Comparison of ENCODE assay signal across 16 cellular contexts in genomic region chr4:131551306-131551705, GRCh38.
DNase-seq lines count a peak whose midpoint lies in the region; ATAC-seq and TF ChIP-seq lines count a peak whose summit lies in the region.
"Had no signal": no experiment of that assay in that cellular context is flagged by ENCODE, and none has a peak within 500 bp of the region (broad histone marks: within the 10 kb centered on the region; RNA-seq: fewer than 3 reads in every experiment).

No MANE protein-coding gene starts in this region.

- DNase-seq in gastrocnemius medialis (no peak), neuronal stem cell (ENCODE audit: low spot score) (no peak)
- no peak for DNase-seq in stimulated activated CD8-positive, alpha-beta memory T cell treated with anti-CD3 and anti-CD28 coated beads, Interleukin-4, amount 100 ng/mL, for 48 hours
- no peak for DNase-seq in activated T-cell treated with anti-CD3 and anti-CD28 coated beads, Interleukin-2, amount 50 U/mL, for 1 hour
- DNase-seq: C1 segment of cervical spinal cord; Caco-2; CD4-positive, CD25-positive, alpha-beta regulatory T cell; CD8-positive, alpha-beta memory T cell; HCEC 1CT; Kasumi-1; KBM-7 had no signal

- TF ChIP-seq CTCF in OCI-LY1 (IDR thresholded peaks at IDR 0.05; ENCODE audit: low read length) (no peak), gastrocnemius medialis (IDR thresholded peaks at IDR 0.05 in 4 of 5, conservative IDR thresholded peaks at IDR 0.05 in 1 of 5) (no peak)

- H3K4me2 ChIP-seq in OCI-LY1 (ENCODE audit: low read length) (no peak overlapping the region), neuronal stem cell (ENCODE audit: insufficient read depth, low read length, poor library complexity, severe bottlenecking) (no peak overlapping the region)
- H3K4me2 ChIP-seq: GM23338 had no signal

- no peaks in the 10 kb centered on the region for H3F3A ChIP-seq in OCI-LY1 (ENCODE audit: insufficient read depth, low read length)

- TF ChIP-seq POLR2A in gastrocnemius medialis (IDR thresholded peaks at IDR 0.05) = no peak

- no peak overlapping the region for H3K4ac ChIP-seq in neuronal stem cell (ENCODE audit: low read length)

- H3K9me3 ChIP-seq in OCI-LY1 (ENCODE audit: low read length) (no peaks in the 10 kb centered on the region; the same call in 1 of the 2 replicates), gastrocnemius medialis (no peaks in the 10 kb centered on the region), neuronal stem cell (replicated peaks in 1 of 2; ENCODE audit: control insufficient read depth in 2 of 2, insufficient read depth in 1 of 2, low read depth in 1 of 2, low read length in 2 of 2) (no peaks in the 10 kb centered on the region)
- H3K9me3 ChIP-seq: Caco-2 had no signal

- H3K4me3 ChIP-seq in OCI-LY1 (ENCODE audit: low read depth, low read length, poor library complexity, severe bottlenecking) (no peak overlapping the region), gastrocnemius medialis (no peak overlapping the region), neuronal stem cell (ENCODE audit: low read length in 2 of 2) (no peak overlapping the region)
- H3K4me3 ChIP-seq: GM23338 had no signal

- H3K36me3 ChIP-seq in OCI-LY1 (ENCODE audit: insufficient read depth, low read length) = 0 out of 2 replicates have a peak, but pooled peaks cover 4% of the 10 kb centered on the region
- no peaks in the 10 kb centered on the region for H3K36me3 ChIP-seq in gastrocnemius medialis
- no peaks in the 10 kb centered on the region for H3K36me3 ChIP-seq in neuronal stem cell (replicated peaks in 1 of 2; ENCODE audit: control insufficient read depth in 2 of 2, insufficient read depth in 2 of 2, low read length in 2 of 2)

- H3K4me1 ChIP-seq in OCI-LY1 (ENCODE audit: insufficient read depth, low read length, severe bottlenecking) (peaks cover 23% of the 10 kb centered on the region), gastrocnemius medialis (no peaks in the 10 kb centered on the region), neuronal stem cell (ENCODE audit: control insufficient read depth in 2 of 2, insufficient read depth in 1 of 2, low read depth in 1 of 2, low read length in 2 of 2) (no peaks in the 10 kb centered on the region)
- H3K4me1 ChIP-seq: Caco-2 had no signal

- intact Hi-C loops in gastrocnemius medialis (cut with DNase I; ENCODE audit: low total_unique reads) = no loop called here

- H3K9ac ChIP-seq in OCI-LY1 (ENCODE audit: low read length) (no peak overlapping the region), neuronal stem cell (ENCODE audit: low read depth, low read length, poor library complexity) (no peak overlapping the region)

- peak; percentile 34 for ATAC-seq in GM18867 (IDR thresholded peaks at IDR 0.05; ENCODE audit: unreplicated experiment)
- peak; percentile 42 for ATAC-seq in GM19395 (IDR thresholded peaks at IDR 0.05; ENCODE audit: unreplicated experiment)
- ATAC-seq in HG02938 (IDR thresholded peaks at IDR 0.05; ENCODE audit: unreplicated experiment) = peak; percentile 36
- no peak for ATAC-seq in gastrocnemius medialis
- ATAC-seq: GM23338 had no signal

- H3K9me2 ChIP-seq in OCI-LY1 (ENCODE audit: low read depth, low read length) = no peaks in the 10 kb centered on the region

- H3K14ac ChIP-seq in neuronal stem cell (ENCODE audit: low read length) = no peak overlapping the region

- H3K79me1 ChIP-seq in neuronal stem cell (ENCODE audit: low read depth, low read length) = no peaks in the 10 kb centered on the region

- H3K18ac ChIP-seq in neuronal stem cell (ENCODE audit: low read length) = no peak overlapping the region

- H3K23ac ChIP-seq in neuronal stem cell (ENCODE audit: low read depth, low read length, poor library complexity) = no peak overlapping the region

- no peak overlapping the region for H2BK15ac ChIP-seq in neuronal stem cell (ENCODE audit: low read length)

- H2AFZ ChIP-seq in OCI-LY1 (ENCODE audit: low read length) (peak overlapping the region; percentile 38; the same call in 1 of the 2 replicates), neuronal stem cell (ENCODE audit: low read length) (no peak overlapping the region)
- H2AFZ ChIP-seq: GM23338 had no signal

- no peak overlapping the region for H2BK5ac ChIP-seq in neuronal stem cell (ENCODE audit: low read length)

- no peak overlapping the region for H4K8ac ChIP-seq in neuronal stem cell (ENCODE audit: low read depth, low read length)

- no peaks in the 10 kb centered on the region for H3K27me3 ChIP-seq in OCI-LY1 (ENCODE audit: insufficient read depth, low read length)
- no peaks in the 10 kb centered on the region for H3K27me3 ChIP-seq in gastrocnemius medialis
- H3K27me3 ChIP-seq in neuronal stem cell (ENCODE audit: control insufficient read depth in 3 of 3, insufficient read depth in 3 of 3, low read depth in 1 of 3, low read length in 3 of 3) = no peaks in the 10 kb centered on the region

- H2AK5ac ChIP-seq in neuronal stem cell (ENCODE audit: low read depth, low read length) = no peak overlapping the region

- H4K20me1 ChIP-seq in OCI-LY1 (ENCODE audit: insufficient read depth, low read length) = no peaks in the 10 kb centered on the region

- H3K79me2 ChIP-seq in OCI-LY1 (ENCODE audit: insufficient read depth, low read length) = no peaks in the 10 kb centered on the region

- H2BK120ac ChIP-seq in neuronal stem cell (ENCODE audit: low read depth, low read length) = no peak overlapping the region

- no CpG with 5 or more reads among the region's 1 CpG for WGBS in neuronal stem cell (ENCODE audit: extremely low coverage in 2 of 2, insufficient read length in 2 of 2, insufficient replicate concordance in 1 of 2), 2 donors

- no peak overlapping the region for H4K91ac ChIP-seq in neuronal stem cell (ENCODE audit: low read depth, low read length, poor library complexity)

- no peak overlapping the region for H2BK12ac ChIP-seq in neuronal stem cell (ENCODE audit: low read length)

- in situ Hi-C loops in gastrocnemius medialis (cut with MboI; ENCODE audit: low sequenced_read_pairs in 4 of 4) = no loop called here

- no peak overlapping the region for H3K27ac ChIP-seq in OCI-LY1 (ENCODE audit: low read depth, low read length, poor library complexity, severe bottlenecking)
- no peak overlapping the region for H3K27ac ChIP-seq in gastrocnemius medialis
- H3K27ac ChIP-seq in neuronal stem cell (replicated peaks; ENCODE audit: low read length) = no peak overlapping the region

Comparison
In these comparisons a context has a peak if more than half of its experiments do, and no peak if none do; other contexts are left out.
1. ATAC-seq: peak in GM18867 (single experiment), GM19395 (single experiment) and HG02938 (single experiment); none in gastrocnemius medialis (0 of 2).